Comparison of ENCODE assay signal across 8 cellular contexts in genomic region chr13:50124536-50125305, GRCh38.
DNase-seq lines count a peak whose midpoint lies in the region; ATAC-seq, FAIRE-seq and TF ChIP-seq lines count a peak whose summit lies in the region.

No MANE protein-coding gene starts in this region.

- peaks cover 44% of the 10 kb centered on the region for H3K4me1 Mint-ChIP-seq in CD8-positive, alpha-beta T cell (ENCODE audit: low read depth)
- H3K4me1 Mint-ChIP-seq in T-cell (peaks cover 47 to 64% (median 53%) of the 10 kb centered on the region in 3 donors), astrocyte (ENCODE audit: low read depth, unreplicated experiment) (peaks cover 29% of the 10 kb centered on the region)

- H3K9ac ChIP-seq in astrocyte (ENCODE audit: low read length): peak overlapping the region; percentile 95
- H3K9ac ChIP-seq in iPS-15b (ENCODE audit: low read depth, low read length): no peak overlapping the region

- H3K27me3 ChIP-seq in CD8-positive, alpha-beta T cell (ENCODE audit: insufficient read depth, low read length): peaks cover 27% of the 10 kb centered on the region
- peaks cover 21% of the 10 kb centered on the region for H3K27me3 ChIP-seq in astrocyte (ENCODE audit: insufficient read depth, low read length)
- peaks cover 80% of the 10 kb centered on the region for H3K27me3 ChIP-seq in iPS-15b (ENCODE audit: control insufficient read depth, insufficient read depth, low read length)

- peak overlapping the region; percentile 90 for H3K4me3 Mint-ChIP-seq in CD8-positive, alpha-beta T cell
- H3K4me3 Mint-ChIP-seq in T-cell (peak overlapping the region; percentile 78 to 85 (median 84)), astrocyte (ENCODE audit: unreplicated experiment) (peak overlapping the region; percentile 81)

- peak; percentile 0 for ATAC-seq in CD8-positive, alpha-beta T cell
- ATAC-seq in GM19455 (IDR thresholded peaks at IDR 0.05; ENCODE audit: unreplicated experiment) (peak; percentile 15), T-cell (replicated peaks in 1 of 4) (peak; percentile 0 to 14 (median 8))

- no peak for TF ChIP-seq CTCF in CD8-positive, alpha-beta T cell (IDR thresholded peaks at IDR 0.05)
- TF ChIP-seq CTCF in astrocyte (IDR thresholded peaks at IDR 0.05; ENCODE audit: insufficient read depth, low read depth, low read length): no peak

- FAIRE-seq in astrocyte (lab: Jason Lieb, UNC): no peak

- H2AFZ ChIP-seq in astrocyte (ENCODE audit: low read depth, low read length): peak overlapping the region; percentile 84

- H3K9me3 Mint-ChIP-seq in CD8-positive, alpha-beta T cell: no peaks in the 10 kb centered on the region
- H3K9me3 Mint-ChIP-seq in T-cell (no peaks in the 10 kb centered on the region), astrocyte (ENCODE audit: unreplicated experiment) (peaks cover 11% of the 10 kb centered on the region)

- peak; percentile 93 to 98 (median 96) for DNase-seq in CD8-positive, alpha-beta T cell
- DNase-seq in HS-27A (ENCODE audit: low read depth) (peak; percentile 35), T-cell (peak in 33 of 34 experiments; percentile 84 to 99 (median 96)), astrocyte (ENCODE audit: low read depth) (peak; percentile 95), smooth muscle cell of the brain vasculature (ENCODE audit: low read depth, low spot score) (peak; percentile 77), T1000 (lab: John Stamatoyannopoulos, UW) (no peak)

- peaks cover 8% of the 10 kb centered on the region for H3K36me3 Mint-ChIP-seq in CD8-positive, alpha-beta T cell
- H3K36me3 Mint-ChIP-seq in T-cell (no peaks in the 10 kb centered on the region), astrocyte (ENCODE audit: low read depth, unreplicated experiment) (peaks cover 7% of the 10 kb centered on the region)

- H3K4me1 ChIP-seq in CD8-positive, alpha-beta T cell (ENCODE audit: insufficient read depth, low read length): peaks cover 32% of the 10 kb centered on the region
- H3K4me1 ChIP-seq in astrocyte (ENCODE audit: insufficient read depth, low read length) (peaks cover 24% of the 10 kb centered on the region), iPS-15b (ENCODE audit: control insufficient read depth, insufficient read depth, low read length) (peaks cover 17% of the 10 kb centered on the region)

- no peaks in the 10 kb centered on the region for H3K9me3 ChIP-seq in CD8-positive, alpha-beta T cell (ENCODE audit: low read length)
- H3K9me3 ChIP-seq in astrocyte (ENCODE audit: insufficient read depth, low read depth, low read length): no peaks in the 10 kb centered on the region
- no peaks in the 10 kb centered on the region for H3K9me3 ChIP-seq in iPS-15b (ENCODE audit: control insufficient read depth, insufficient read depth, low read length)

- peak overlapping the region; percentile 90 for H3K27ac ChIP-seq in CD8-positive, alpha-beta T cell (ENCODE audit: low read depth, low read length)
- peak overlapping the region; percentile 94 for H3K27ac ChIP-seq in astrocyte (ENCODE audit: low read depth, low read length)

- H3K79me2 ChIP-seq in astrocyte (ENCODE audit: insufficient read depth, low read length): peaks cover 34% of the 10 kb centered on the region

- intact Hi-C loops in CD8-positive, alpha-beta T cell (cut with DNase I, micrococcal nuclease): loop anchor here (1.0 to 10.0 kb wide), 13 partner anchors 18 to 1890 kb away; partner anchors contain the start of genes CAB39L (in 2 of the 2), DHRS12 (in 2 of the 2), SETDB2 (in 2 of the 2) and SPRYD7 (in 2 of the 2)

- peaks cover 22% of the 10 kb centered on the region for H3K27me3 Mint-ChIP-seq in CD8-positive, alpha-beta T cell (ENCODE audit: low read depth)
- H3K27me3 Mint-ChIP-seq in T-cell (peaks cover 10 to 19% of the 10 kb centered on the region in 2 donors), astrocyte (ENCODE audit: low read depth, unreplicated experiment) (peaks cover 23% of the 10 kb centered on the region)

- peaks cover 11% of the 10 kb centered on the region for H4K20me1 ChIP-seq in astrocyte (ENCODE audit: insufficient read depth, low read length)

- peak overlapping the region; percentile 91 for H3K27ac Mint-ChIP-seq in CD8-positive, alpha-beta T cell
- H3K27ac Mint-ChIP-seq in T-cell (peak overlapping the region; percentile 77 to 80), astrocyte (ENCODE audit: unreplicated experiment) (no peak overlapping the region)

- peak overlapping the region; percentile 86 for H3K4me2 ChIP-seq in astrocyte (ENCODE audit: low read length)

- H3K36me3 ChIP-seq in CD8-positive, alpha-beta T cell (ENCODE audit: insufficient read depth, low read length): no peaks in the 10 kb centered on the region
- no peaks in the 10 kb centered on the region for H3K36me3 ChIP-seq in astrocyte (ENCODE audit: insufficient read depth, low read length)
- no peaks in the 10 kb centered on the region for H3K36me3 ChIP-seq in iPS-15b (ENCODE audit: control insufficient read depth, insufficient read depth, low read length)

- CTCF ChIA-PET in CD8-positive, alpha-beta T cell (lab: Charles Lee): interaction anchor here (1.0 to 8.9 kb wide), 5 partner anchors 26 to 787 kb away, joined by 3 to 112 read pairs (median 14); partner anchors contain the start of gene TRIM13
- CTCF ChIA-PET in T-cell (lab: Charles Lee): interaction anchor here (1.3 to 6.2 kb wide), 6 partner anchors 18 to 787 kb away, joined by 4 to 68 read pairs (median 18); partner anchors contain the start of gene TRIM13 (in 1 of the 2)

- POLR2A ChIA-PET in CD8-positive, alpha-beta T cell (lab: Charles Lee): interaction anchor here (0.6 to 8.2 kb wide), 25 partner anchors 9 to 1149 kb away, joined by 3 to 164 read pairs (median 5); partner anchors contain the start of genes FNDC3A, KPNA3, RNASEH2B and SPRYD7
- POLR2A ChIA-PET in T-cell (lab: Charles Lee): interaction anchor here (0.6 to 3.7 kb wide), 14 partner anchors 9 to 188 kb away, joined by 3 to 23 read pairs (median 6); partner anchors contain the start of gene TRIM13 (in 1 of the 2)

- H3K4me3 ChIP-seq in CD8-positive, alpha-beta T cell (ENCODE audit: low read depth, low read length): peak overlapping the region; percentile 87
- H3K4me3 ChIP-seq in astrocyte (ENCODE audit: insufficient read depth, low read depth, low read length) (peak overlapping the region; percentile 82), iPS-15b (ENCODE audit: low read depth, low read length) (peak overlapping the region; percentile 76)
